28 cellular contexts compared by ENCODE assay signal in the genomic region with DNA sequence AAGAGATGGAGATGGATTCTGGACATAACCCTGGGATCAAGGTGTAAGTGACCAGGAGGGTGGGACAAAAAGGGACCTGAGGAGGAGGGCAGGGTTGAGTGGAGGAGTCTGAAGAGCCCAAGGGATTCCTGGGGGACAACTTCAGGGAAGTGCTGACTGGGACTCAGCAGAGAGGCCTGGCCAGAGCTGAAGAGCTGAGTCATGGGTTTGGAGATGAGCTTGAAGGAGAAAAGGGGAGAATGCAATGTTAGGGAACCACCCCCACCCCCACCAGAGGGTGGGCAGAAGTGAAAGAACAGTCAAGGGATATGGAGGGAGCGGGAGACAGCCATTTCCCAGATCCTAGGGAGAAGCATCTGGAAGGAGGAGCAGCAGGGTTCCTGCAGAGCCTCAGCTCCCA. TPM values are rescaled to one million over a fixed set of nuclear protein-coding genes. Genes with fewer than 3 reads are reported as not detected.
"Had no signal": no experiment of that assay in that cellular context is flagged by ENCODE, and none has a peak within 500 bp of the region (broad histone marks: within the 10 kb centered on the region; RNA-seq: fewer than 3 reads in every experiment).

No MANE protein-coding gene starts in this region.

- H3K4me3 Mint-ChIP-seq: activated CD4-positive, alpha-beta T cell treated with anti-CD3 and anti-CD28 coated beads, Interleukin-2, amount 10 ng/mL, durations not matched to agents 7 days and 5 days; activated CD8-positive, alpha-beta T cell treated with anti-CD3 and anti-CD28 coated beads for 36 hours; activated naive CD8-positive, alpha-beta T cell; activated T-cell treated with anti-CD3 and anti-CD28 coated beads, Interleukin-2, amount 50 U/mL, for 72 hours; brain; central memory CD8-positive, alpha-beta T cell; T-helper 2 cell treated with Interferon-gamma antibody and Interleukin-4, amounts not matched to agents 5 μg/mL and 100 μg/mL, for 36 hours had no signal

- H3K27ac ChIP-seq: Peyer's patch, RWPE1, SJSA1 had no signal

- FAIRE-seq: astrocyte had no signal

- H3K27me3 ChIP-seq: Peyer's patch, SJSA1 had no signal

- H3K4me3 ChIP-seq: Peyer's patch, SJSA1 had no signal

- H3K4me1 Mint-ChIP-seq: central memory CD8-positive, alpha-beta T cell had no signal

- H3K27ac Mint-ChIP-seq: activated CD4-positive, alpha-beta T cell treated with anti-CD3 and anti-CD28 coated beads, Interleukin-2, amount 10 ng/mL, durations not matched to agents 7 days and 5 days; activated CD8-positive, alpha-beta T cell treated with anti-CD3 and anti-CD28 coated beads for 36 hours; activated naive CD8-positive, alpha-beta T cell; activated T-cell treated with anti-CD3 and anti-CD28 coated beads, Interleukin-2, amount 50 U/mL, for 72 hours; brain; T-helper 2 cell treated with Interferon-gamma antibody and Interleukin-4, amounts not matched to agents 5 μg/mL and 100 μg/mL, for 36 hours had no signal

- ATAC-seq: activated CD8-positive, alpha-beta T cell treated with anti-CD3 and anti-CD28 coated beads for 36 hours; activated T-cell treated with anti-CD3 and anti-CD28 coated beads, Interleukin-2, amount 50 U/mL, for 72 hours; SK-N-SH treated with all-trans-retinoic acid at 6 μM for 48 hours had no signal

- H3K36me3 ChIP-seq: Peyer's patch, SJSA1 had no signal

- DNase-seq: activated CD4-positive, alpha-beta T cell treated with anti-CD3 and anti-CD28 coated beads, Interleukin-2, amount 10 ng/mL, durations not matched to agents 7 days and 5 days; activated CD4-positive, CD25-positive, alpha-beta regulatory T cell treated with anti-CD3 and anti-CD28 coated beads, Interleukin-2, amount 50 U/mL, for 72 hours; activated CD8-positive, alpha-beta memory T cell treated with anti-CD3 and anti-CD28 coated beads, Interleukin-2, amount 50 U/mL, for 4 hours; activated CD8-positive, alpha-beta T cell treated with anti-CD3 and anti-CD28 coated beads for 36 hours; activated effector memory CD4-positive, alpha-beta T cell treated with Interleukin-2 at 50 U/mL for 16 hours; activated naive CD4-positive, alpha-beta T cell; activated T-cell treated with anti-CD3 and anti-CD28 coated beads, Interleukin-2, amount 50 U/mL, for 72 hours; amygdala; Karpas-422; MM.1S; NCI-H1105; NCI-H1436; NCI-H1694 treated with DMSO at 0.1 percent for 48 hours; NCI-H2029 treated with DMSO at 0.1 percent for 48 hours; NCI-H345; NCI-H510A; NK-92 treated with Interleukin-12 subunit alpha and Interleukin-12 subunit beta, amount 100 ng/mL, for 24 hours; Peyer's patch; SHP77; SW 1271 had no signal

- H3K9me3 ChIP-seq: Peyer's patch, SJSA1 had no signal

- H3K4me1 ChIP-seq: Peyer's patch, SJSA1 had no signal

- H3K27me3 Mint-ChIP-seq: activated CD4-positive, alpha-beta T cell treated with anti-CD3 and anti-CD28 coated beads, Interleukin-2, amount 10 ng/mL, durations not matched to agents 7 days and 5 days; activated CD8-positive, alpha-beta T cell treated with anti-CD3 and anti-CD28 coated beads for 36 hours; activated naive CD8-positive, alpha-beta T cell; central memory CD8-positive, alpha-beta T cell had no signal

- H3K9me3 Mint-ChIP-seq: activated CD4-positive, alpha-beta T cell treated with anti-CD3 and anti-CD28 coated beads, Interleukin-2, amount 10 ng/mL, durations not matched to agents 7 days and 5 days; activated CD8-positive, alpha-beta T cell treated with anti-CD3 and anti-CD28 coated beads for 36 hours; activated T-cell treated with anti-CD3 and anti-CD28 coated beads, Interleukin-2, amount 50 U/mL, for 72 hours; brain; central memory CD8-positive, alpha-beta T cell; T-helper 2 cell treated with Interferon-gamma antibody and Interleukin-4, amounts not matched to agents 5 μg/mL and 100 μg/mL, for 36 hours had no signal

RNA-seq across cellular contexts. Expression of a gene that starts 55.2 kb away (rescaled TPM):
- total RNA-seq: activated CD4-positive, alpha-beta T cell treated with anti-CD3 and anti-CD28 coated beads, Interleukin-2, amount 10 ng/mL, durations not matched to agents 7 days and 5 days; SJSA1 had no signal
